Comparison of ENCODE assay signal across 1 cellular context in genomic region chr2:239695106-239695727, GRCh38.
TF ChIP-seq lines count a peak whose summit lies in the region.

No MANE protein-coding gene starts in this region.

TF ChIP-seq in GM23338, 12 proteins besides CTCF, POLR2A, EP300 and RAD21 (continued from another document):
- no peak for TF ChIP-seq ZNF462 (CRISPR knock-in tag; IDR thresholded peaks at IDR 0.05)
- no peak for TF ChIP-seq POLR2AphosphoS5 (IDR thresholded peaks at IDR 0.05; ENCODE audit: low read depth)
- TF ChIP-seq ZNF331 (CRISPR knock-in tag; IDR thresholded peaks at IDR 0.05; ENCODE audit: low read depth) = no peak
- TF ChIP-seq REST (IDR thresholded peaks at IDR 0.05; ENCODE audit: unreplicated experiment) = no peak
- no peak for TF ChIP-seq EZH2phosphoT487 (IDR thresholded peaks at IDR 0.05; ENCODE audit: unreplicated experiment)
- TF ChIP-seq, protein P1, sequence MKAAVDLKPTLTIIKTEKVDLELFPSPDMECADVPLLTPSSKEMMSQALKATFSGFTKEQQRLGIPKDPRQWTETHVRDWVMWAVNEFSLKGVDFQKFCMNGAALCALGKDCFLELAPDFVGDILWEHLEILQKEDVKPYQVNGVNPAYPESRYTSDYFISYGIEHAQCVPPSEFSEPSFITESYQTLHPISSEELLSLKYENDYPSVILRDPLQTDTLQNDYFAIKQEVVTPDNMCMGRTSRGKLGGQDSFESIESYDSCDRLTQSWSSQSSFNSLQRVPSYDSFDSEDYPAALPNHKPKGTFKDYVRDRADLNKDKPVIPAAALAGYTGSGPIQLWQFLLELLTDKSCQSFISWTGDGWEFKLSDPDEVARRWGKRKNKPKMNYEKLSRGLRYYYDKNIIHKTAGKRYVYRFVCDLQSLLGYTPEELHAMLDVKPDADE (IDR thresholded peaks at IDR 0.05) = no peak
